ENCODE assay signal across 23 cellular contexts in the genomic region with DNA sequence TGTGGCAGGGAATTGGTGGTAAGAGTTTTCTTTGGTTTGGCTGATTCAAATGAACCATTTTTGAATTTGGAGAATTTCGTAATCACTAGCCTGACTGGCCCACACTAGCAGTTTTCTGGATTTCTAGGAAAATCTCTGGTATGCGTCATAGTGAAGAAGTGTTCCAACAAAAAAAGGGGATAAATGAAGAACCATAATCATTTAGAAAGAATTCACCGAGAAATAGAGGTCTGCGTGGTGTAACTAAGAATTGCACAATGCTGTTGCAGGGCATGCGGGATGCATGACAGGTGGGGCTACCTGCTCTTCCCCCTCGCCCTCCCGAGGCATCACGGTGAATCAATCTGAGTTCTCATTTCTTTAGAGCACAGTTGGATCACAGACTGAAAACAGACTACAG.
A peak's percentile ranks its signal among the peaks of the same experiment; 100 is the strongest.
DNase-seq lines count a peak whose midpoint lies in the region; ATAC-seq and TF ChIP-seq lines count a peak whose summit lies in the region.
"Had no signal": no experiment of that assay in that cellular context is flagged by ENCODE, and none has a peak within 500 bp of the region (broad histone marks: within the 10 kb centered on the region; RNA-seq: fewer than 3 reads in every experiment).

No MANE protein-coding gene starts in this region.

- H3K9me3 ChIP-seq in left ventricle myocardium inferior (replicated peaks) (no peaks in the 10 kb centered on the region), aorta (ENCODE audit: control insufficient read depth, low read length) (no peaks in the 10 kb centered on the region)
- H3K9me3 ChIP-seq: adrenal gland, psoas muscle, stomach, upper lobe of left lung had no signal

- H3K4me3 ChIP-seq in left ventricle myocardium inferior (no peak overlapping the region), fibroblast of villous mesenchyme (ENCODE audit: low read depth, low read length) (no peak overlapping the region), aorta (ENCODE audit: low read length in 2 of 2) (no peak overlapping the region)
- H3K4me3 ChIP-seq: adrenal gland, psoas muscle, stomach, upper lobe of left lung had no signal

- H3K36me3 ChIP-seq in left ventricle myocardium inferior, result no peaks in the 10 kb centered on the region
- no peaks in the 10 kb centered on the region for H3K36me3 ChIP-seq in aorta (ENCODE audit: control insufficient read depth in 1 of 2, insufficient read depth in 2 of 2, low read length in 1 of 2)
- H3K36me3 ChIP-seq: adrenal gland, stomach, upper lobe of left lung had no signal

- H3K4me1 ChIP-seq in left ventricle myocardium inferior (peaks cover 15% of the 10 kb centered on the region), aorta (ENCODE audit: control insufficient read depth in 1 of 2, insufficient read depth in 2 of 2, low read length in 2 of 2) (no peaks in the 10 kb centered on the region)
- H3K4me1 ChIP-seq: psoas muscle, stomach, upper lobe of left lung had no signal

- TF ChIP-seq CTCF in left ventricle myocardium inferior (IDR thresholded peaks at IDR 0.05; ENCODE audit: borderline replicate concordance) (no peak), fibroblast of villous mesenchyme (IDR thresholded peaks at IDR 0.05; ENCODE audit: insufficient read depth, low read depth, low read length) (no peak)

- in situ Hi-C loops in KBM-7 (cut with MboI; ENCODE audit: low pct_unique_long_range_greater_than_20kb, low sequenced_read_pairs), result no loop called here

- intact Hi-C loops in left cardiac atrium (cut with DNase I) (no loop called here), left ventricle myocardium inferior (cut with micrococcal nuclease) (no loop called here), aorta (cut with DNase I) (no loop called here)

- no peak overlapping the region for H3K27ac ChIP-seq in left ventricle myocardium inferior (replicated peaks)
- H3K27ac ChIP-seq in aorta (ENCODE audit: low read depth in 1 of 2, low read length in 2 of 2), result no peak overlapping the region
- H3K27ac ChIP-seq: adrenal gland, epithelial cell of prostate, psoas muscle, stomach, upper lobe of left lung had no signal

- 90 to 92% methylated on average over 8 of the region's 8 CpGs for WGBS in aorta, 2 donors

- ATAC-seq in left cardiac atrium (peak; percentile 44 to 78), aorta (ENCODE audit: low FRiP score) (peak; percentile 60)
- ATAC-seq: left colon, psoas muscle had no signal

- DNase-seq in left cardiac atrium (peak; percentile 23), left ventricle myocardium inferior (no peak), NCI-H226 (peak; percentile 20), fibroblast of villous mesenchyme (ENCODE audit: low read depth) (peak; percentile 77), aorta (no peak), T-helper 9 cell (no peak), NCI-H1417 treated with DMSO at 0.1 percent for 48 hours (lab: John Stamatoyannopoulos, UW) (no peak), KBM-7 (no peak)
- DNase-seq: activated CD4-positive, alpha-beta T cell treated with anti-CD3 and anti-CD28 coated beads, Interleukin-2, amount 50 U/mL, for 48 hours; activated gamma-delta T cell treated with Interleukin-2 at 50 U/mL for 16 hours; adrenal gland; DMS153; glutamatergic neuron; H7; Karpas-422; left colon; NCI-H1092; NCI-H2029; NCI-H345; stomach; upper lobe of left lung had no signal

- H3K27me3 ChIP-seq in left ventricle myocardium inferior (ENCODE audit: low read depth) (no peaks in the 10 kb centered on the region), aorta (ENCODE audit: control insufficient read depth in 1 of 2, insufficient read depth in 2 of 2, low read length in 1 of 2) (no peaks in the 10 kb centered on the region)
- H3K27me3 ChIP-seq: adrenal gland, stomach, upper lobe of left lung had no signal

Comparison
In these comparisons a context has a peak if more than half of its experiments do, and no peak if none do; other contexts are left out.
1. DNase-seq: peak in left cardiac atrium (single experiment), NCI-H226 (single experiment) and fibroblast of villous mesenchyme (single experiment); none in left ventricle myocardium inferior (single experiment), aorta (0 of 2), T-helper 9 cell (single experiment), NCI-H1417 treated with DMSO at 0.1 percent for 48 hours (single experiment) and KBM-7 (single experiment).